Comparison of ENCODE assay signal across 19 cellular contexts in genomic region chr1:21880619-21880970, GRCh38.
"Had no signal": no experiment of that assay in that cellular context is flagged by ENCODE, and none has a peak within 500 bp of the region (broad histone marks: within the 10 kb centered on the region; RNA-seq: fewer than 3 reads in every experiment).

No MANE protein-coding gene starts in this region.

- ATAC-seq: SK-N-SH treated with all-trans-retinoic acid at 6 μM for 48 hours had no signal

- DNase-seq: KBM-7, MV-4-11, NCI-H1048, NCI-H1105, NCI-H1417, NCI-H1436 treated with DMSO at 0.1 percent for 48 hours, NCI-H1694, NCI-H187 treated with DMSO at 0.1 percent for 48 hours, NCI-H2029 treated with DMSO at 0.1 percent for 48 hours, NCI-H2171 treated with DMSO at 0.1 percent for 48 hours, NCI-H2227 treated with DMSO at 0.1 percent for 48 hours, NCI-H524, NCI-H526 treated with DMSO at 0.1 percent for 48 hours, NCI-H748 treated with DMSO at 0.1 percent for 48 hours, RPMI8226, SHP77 treated with DMSO at 0.1 percent for 48 hours, SJCRH30 had no signal

- H3K27me3 ChIP-seq: SJCRH30 had no signal

- H3K27ac ChIP-seq: HL-60, SJCRH30 had no signal

- H3K9me3 ChIP-seq: SJCRH30 had no signal

- H3K4me3 ChIP-seq: SJCRH30 had no signal
